In genomic region chrX:13009256-13009655, GRCh38 we compare ENCODE assay signal across 18 cellular contexts. TPM values are rescaled to one million over a fixed set of nuclear protein-coding genes. Genes with fewer than 3 reads are reported as not detected.
DNase-seq lines count a peak whose midpoint lies in the region; ATAC-seq and TF ChIP-seq lines count a peak whose summit lies in the region.
"Had no signal": no experiment of that assay in that cellular context is flagged by ENCODE, and none has a peak within 500 bp of the region (broad histone marks: within the 10 kb centered on the region; RNA-seq: fewer than 3 reads in every experiment).

No MANE protein-coding gene starts in this region.

- peaks cover 74 to 88% (median 77%) of the 10 kb centered on the region in 3 donors for H3K4me1 Mint-ChIP-seq in T-cell

- no peak overlapping the region for H3K27ac ChIP-seq in right cardiac atrium (ENCODE audit: low read length)
- H3K27ac ChIP-seq: coronary artery had no signal

- H3K9me3 ChIP-seq in right cardiac atrium (ENCODE audit: control insufficient read depth, low read length): no peaks in the 10 kb centered on the region
- H3K9me3 ChIP-seq: ascending aorta had no signal

- WGBS in right cardiac atrium: 68% methylated on average over 2 of the region's 2 CpGs

- intact Hi-C loops in right cardiac atrium (cut with DNase I): no loop called here
- intact Hi-C loops in Right ventricle myocardium superior (cut with DNase I): no loop called here

- H3K4me3 ChIP-seq in right cardiac atrium (ENCODE audit: low read length): no peak overlapping the region
- no peak overlapping the region for H3K4me3 ChIP-seq in fibroblast of the aortic adventitia (ENCODE audit: low read depth, low read length)
- H3K4me3 ChIP-seq: ascending aorta, coronary artery had no signal

- CTCF ChIA-PET in T-cell (lab: Charles Lee): no interaction called here

- H3K4me3 Mint-ChIP-seq in T-cell: no peak overlapping the region

- H3K27me3 Mint-ChIP-seq in T-cell: peaks cover 0 to 34% of the 10 kb centered on the region in 2 donors

- no peaks in the 10 kb centered on the region for H3K27me3 ChIP-seq in right cardiac atrium (ENCODE audit: control insufficient read depth, insufficient read depth)
- H3K27me3 ChIP-seq: ascending aorta had no signal

- DNase-seq in right cardiac atrium (peak in 2 of 3 donors; percentile 27 to 56), Right ventricle myocardium superior (no peak), T-cell (no peak), fibroblast of the aortic adventitia (ENCODE audit: low read depth) (peak; percentile 34), NCI-H1092 (lab: John Stamatoyannopoulos, UW) (no peak), OCI-M2 (lab: John Stamatoyannopoulos, UW; ENCODE audit: unreplicated experiment) (no peak)
- DNase-seq: activated CD4-positive, CD25-positive, alpha-beta regulatory T cell treated with anti-CD3 and anti-CD28 coated beads, Interleukin-2, amount 50 U/mL, for 72 hours; activated gamma-delta T cell treated with Interleukin-2 at 50 U/mL for 16 hours; GF-D8; glutamatergic neuron; NCI-H2081; retina; T1000 had no signal

- H3K27ac Mint-ChIP-seq in T-cell: peak overlapping the region; percentile 100

- peaks cover 8% of the 10 kb centered on the region for H3K4me1 ChIP-seq in right cardiac atrium (ENCODE audit: control insufficient read depth, insufficient read depth, low read length)

- H3K9me3 Mint-ChIP-seq in T-cell: no peaks in the 10 kb centered on the region

- POLR2A ChIA-PET in T-cell (lab: Charles Lee): interaction anchor here (0.5 to 0.6 kb wide), 2 partner anchors 58 to 80 kb away, joined by 3 to 4 read pairs; no protein-coding TSS in a partner anchor

- no peak for ATAC-seq in right cardiac atrium
- no peak for ATAC-seq in Right ventricle myocardium superior (ENCODE audit: poor library complexity)
- ATAC-seq in T-cell (replicated peaks in 1 of 4): no peak
- ATAC-seq in GM18870 (IDR thresholded peaks at IDR 0.05; ENCODE audit: unreplicated experiment): no peak
- no peak for ATAC-seq in HG02588 (IDR thresholded peaks at IDR 0.05; ENCODE audit: unreplicated experiment)

- TF ChIP-seq CTCF in fibroblast of the aortic adventitia (IDR thresholded peaks at IDR 0.05; ENCODE audit: insufficient read depth, low read length): no peak

- no peaks in the 10 kb centered on the region for H3K36me3 Mint-ChIP-seq in T-cell

RNA-seq across cellular contexts. Expression of gene TMSB4X, which starts 34.3 kb away (rescaled TPM):
- total RNA-seq in right cardiac atrium (1,000 to 10,000 TPM; 1,054 to 1,542 (median 1,304) TPM), Right ventricle myocardium superior (875 TPM), T-cell (1,000 to 10,000 TPM; 5,030 to 6,201 (median 5,880) TPM), fibroblast of the aortic adventitia (ENCODE audit: low replicate concordance) (5,524 and 12,062 TPM in 2 replicates)
- 2,718 TPM for polyA plus RNA-seq in right cardiac atrium

RNA-seq across cellular contexts. Expression of gene FAM9C, which starts 35.2 kb away (rescaled TPM):
- total RNA-seq in right cardiac atrium (not detected), Right ventricle myocardium superior (0.35 TPM), T-cell (not detected), fibroblast of the aortic adventitia (ENCODE audit: low replicate concordance) (not detected in 2 replicates)
- polyA plus RNA-seq in right cardiac atrium: 0.02 TPM
- total RNA-seq: ascending aorta, mononuclear cell had no signal

Comparison
In these comparisons a context has a peak if more than half of its experiments do, and no peak if none do; other contexts are left out.
1. DNase-seq: peak in right cardiac atrium (2 of 3) and fibroblast of the aortic adventitia (single experiment); none in Right ventricle myocardium superior (single experiment), T-cell (0 of 34), NCI-H1092 (single experiment) and OCI-M2 (single experiment).